ENCODE assay signal across 1 cellular context in genomic region chr7:151319189-151319588, GRCh38.
TF ChIP-seq lines count a peak whose summit lies in the region.

No MANE protein-coding gene starts in this region.

TF ChIP-seq in K562, 482 proteins besides CTCF, POLR2A, EP300 and RAD21:
- TF ChIP-seq, protein P1, sequence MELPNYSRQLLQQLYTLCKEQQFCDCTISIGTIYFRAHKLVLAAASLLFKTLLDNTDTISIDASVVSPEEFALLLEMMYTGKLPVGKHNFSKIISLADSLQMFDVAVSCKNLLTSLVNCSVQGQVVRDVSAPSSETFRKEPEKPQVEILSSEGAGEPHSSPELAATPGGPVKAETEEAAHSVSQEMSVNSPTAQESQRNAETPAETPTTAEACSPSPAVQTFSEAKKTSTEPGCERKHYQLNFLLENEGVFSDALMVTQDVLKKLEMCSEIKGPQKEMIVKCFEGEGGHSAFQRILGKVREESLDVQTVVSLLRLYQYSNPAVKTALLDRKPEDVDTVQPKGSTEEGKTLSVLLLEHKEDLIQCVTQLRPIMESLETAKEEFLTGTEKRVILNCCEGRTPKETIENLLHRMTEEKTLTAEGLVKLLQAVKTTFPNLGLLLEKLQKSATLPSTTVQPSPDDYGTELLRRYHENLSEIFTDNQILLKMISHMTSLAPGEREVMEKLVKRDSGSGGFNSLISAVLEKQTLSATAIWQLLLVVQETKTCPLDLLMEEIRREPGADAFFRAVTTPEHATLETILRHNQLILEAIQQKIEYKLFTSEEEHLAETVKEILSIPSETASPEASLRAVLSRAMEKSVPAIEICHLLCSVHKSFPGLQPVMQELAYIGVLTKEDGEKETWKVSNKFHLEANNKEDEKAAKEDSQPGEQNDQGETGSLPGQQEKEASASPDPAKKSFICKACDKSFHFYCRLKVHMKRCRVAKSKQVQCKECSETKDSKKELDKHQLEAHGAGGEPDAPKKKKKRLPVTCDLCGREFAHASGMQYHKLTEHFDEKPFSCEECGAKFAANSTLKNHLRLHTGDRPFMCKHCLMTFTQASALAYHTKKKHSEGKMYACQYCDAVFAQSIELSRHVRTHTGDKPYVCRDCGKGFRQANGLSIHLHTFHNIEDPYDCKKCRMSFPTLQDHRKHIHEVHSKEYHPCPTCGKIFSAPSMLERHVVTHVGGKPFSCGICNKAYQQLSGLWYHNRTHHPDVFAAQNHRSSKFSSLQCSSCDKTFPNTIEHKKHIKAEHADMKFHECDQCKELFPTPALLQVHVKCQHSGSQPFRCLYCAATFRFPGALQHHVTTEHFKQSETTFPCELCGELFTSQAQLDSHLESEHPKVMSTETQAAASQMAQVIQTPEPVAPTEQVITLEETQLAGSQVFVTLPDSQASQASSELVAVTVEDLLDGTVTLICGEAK (IDR thresholded peaks at IDR 0.05), result no peak
- TF ChIP-seq, protein P1 (CRISPR knock-in tag; IDR thresholded peaks at IDR 0.05), result no peak
- TF ChIP-seq CBX1 (IDR thresholded peaks at IDR 0.05; ENCODE audit: low read depth) (peak; percentile 33; the same call in 1 of the 2 replicates), CBX5 (IDR thresholded peaks at IDR 0.05; ENCODE audit: borderline replicate concordance, low read depth) (peak; percentile 76; the same call in 1 of the 2 replicates)
